In the genomic region with DNA sequence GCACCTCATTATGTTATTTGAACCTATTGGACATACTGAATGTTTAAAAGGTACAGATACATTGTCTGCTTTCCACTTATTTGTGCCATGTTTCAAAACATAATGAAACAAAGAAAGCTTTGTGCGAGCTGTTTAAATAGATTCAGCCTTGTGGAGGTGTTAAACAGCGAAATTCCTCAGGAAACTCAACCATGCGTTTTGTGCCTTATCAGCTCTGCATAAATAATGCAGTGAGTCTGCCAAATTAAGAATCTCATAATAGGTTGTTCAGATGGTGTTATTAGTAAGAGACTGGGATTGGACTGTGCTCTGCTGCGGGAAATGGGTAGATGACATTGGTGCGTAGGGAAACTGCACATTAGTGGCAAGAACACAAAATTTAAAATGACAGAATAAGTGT, we compare ENCODE assay signal across 17 cellular contexts.
"Had no signal": no experiment of that assay in that cellular context is flagged by ENCODE, and none has a peak within 500 bp of the region (broad histone marks: within the 10 kb centered on the region; RNA-seq: fewer than 3 reads in every experiment).

No MANE protein-coding gene starts in this region.

- H3K36me3 ChIP-seq: upper lobe of right lung had no signal

- H3K27ac Mint-ChIP-seq: activated CD8-positive, alpha-beta T cell treated with anti-CD3 and anti-CD28 coated beads, Interleukin-2, amount 10 ng/mL, durations not matched to agents 7 days and 5 days; activated naive CD8-positive, alpha-beta T cell treated with anti-CD3 and anti-CD28 coated beads, Interleukin-2, amount 50 U/mL, for 24 hours; activated T-helper 1 cell treated with anti-CD3 and anti-CD28 coated beads, Interleukin-12 subunit alpha, Interleukin-12 subunit beta, Interleukin-2, Interleukin-4 antibody, amounts not matched to agents 30 ng/mL and 10 ng/mL and 1 ng/mL, durations not matched to agents 14 hours and 24 hours and 36 hours; effector memory CD8-positive, alpha-beta T cell; stimulated activated naive CD8-positive, alpha-beta T cell treated with anti-CD3 and anti-CD28 coated beads, Interleukin-15, Interleukin-2, amounts not matched to agents 100 ng/mL and 50 ng/mL, for 24 hours; T-helper 1 cell treated with Interleukin-12 subunit alpha and Interleukin-12 subunit beta and Interleukin-4 antibody, amounts not matched to agents 30 μg/mL and 1 μg/mL, for 36 hours; WTC11 had no signal

- H3K27me3 ChIP-seq: testis, upper lobe of right lung had no signal

- H3K9me3 ChIP-seq: testis had no signal

- H3K4me1 Mint-ChIP-seq: activated naive CD8-positive, alpha-beta T cell treated with anti-CD3 and anti-CD28 coated beads, Interleukin-2, amount 50 U/mL, for 24 hours; central memory CD8-positive, alpha-beta T cell; WTC11 had no signal

- ATAC-seq: activated CD8-positive, alpha-beta T cell treated with anti-CD3 and anti-CD28 coated beads, Interleukin-2, amount 10 ng/mL, durations not matched to agents 7 days and 5 days; activated naive CD8-positive, alpha-beta T cell treated with anti-CD3 and anti-CD28 coated beads, Interleukin-2, amount 50 U/mL, for 24 hours; effector memory CD8-positive, alpha-beta T cell; left lobe of liver; sciatic nerve; upper lobe of right lung; WTC11 had no signal

- DNase-seq: activated CD4-positive, alpha-beta T cell treated with anti-CD3 and anti-CD28 coated beads for 48 hours; activated CD8-positive, alpha-beta T cell treated with anti-CD3 and anti-CD28 coated beads, Interleukin-2, amount 10 ng/mL, durations not matched to agents 7 days and 5 days; activated naive CD4-positive, alpha-beta T cell treated with Interleukin-2 at 50 U/mL for 16 hours; activated naive CD8-positive, alpha-beta T cell treated with anti-CD3 and anti-CD28 coated beads, Interleukin-2, amount 50 U/mL, for 24 hours; effector memory CD8-positive, alpha-beta T cell; stimulated activated CD4-positive, alpha-beta T cell treated with anti-CD3 and anti-CD28 coated beads, Interleukin-4, amount 100 ng/mL, for 1 hour; stimulated activated CD8-positive, alpha-beta memory T cell treated with anti-CD3 and anti-CD28 coated beads, Interleukin-4, amount 100 ng/mL, for 48 hours; testis; upper lobe of right lung had no signal

- H3K4me3 ChIP-seq: testis, upper lobe of right lung had no signal

- H3K4me3 Mint-ChIP-seq: activated CD8-positive, alpha-beta T cell treated with anti-CD3 and anti-CD28 coated beads, Interleukin-2, amount 10 ng/mL, durations not matched to agents 7 days and 5 days; activated naive CD8-positive, alpha-beta T cell treated with anti-CD3 and anti-CD28 coated beads, Interleukin-2, amount 50 U/mL, for 24 hours; activated T-helper 1 cell treated with anti-CD3 and anti-CD28 coated beads, Interleukin-12 subunit alpha, Interleukin-12 subunit beta, Interleukin-2, Interleukin-4 antibody, amounts not matched to agents 30 ng/mL and 10 ng/mL and 1 ng/mL, durations not matched to agents 14 hours and 24 hours and 36 hours; central memory CD8-positive, alpha-beta T cell; effector memory CD8-positive, alpha-beta T cell; stimulated activated naive CD8-positive, alpha-beta T cell treated with anti-CD3 and anti-CD28 coated beads, Interleukin-15, Interleukin-2, amounts not matched to agents 100 ng/mL and 50 ng/mL, for 24 hours; T-helper 1 cell treated with Interleukin-12 subunit alpha and Interleukin-12 subunit beta and Interleukin-4 antibody, amounts not matched to agents 30 μg/mL and 1 μg/mL, for 36 hours; WTC11 had no signal

- H3K27ac ChIP-seq: parathyroid adenoma, testis, upper lobe of right lung had no signal

- H3K9ac ChIP-seq: parathyroid adenoma had no signal

- H3K4me1 ChIP-seq: parathyroid adenoma, testis, upper lobe of right lung had no signal

- H3K79me2 ChIP-seq: parathyroid adenoma had no signal

- H2AFZ ChIP-seq: parathyroid adenoma had no signal

- H3K27me3 Mint-ChIP-seq: activated naive CD8-positive, alpha-beta T cell treated with anti-CD3 and anti-CD28 coated beads, Interleukin-2, amount 50 U/mL, for 24 hours; central memory CD8-positive, alpha-beta T cell; effector memory CD8-positive, alpha-beta T cell; stimulated activated naive CD8-positive, alpha-beta T cell treated with anti-CD3 and anti-CD28 coated beads, Interleukin-15, Interleukin-2, amounts not matched to agents 100 ng/mL and 50 ng/mL, for 24 hours had no signal
